ENCODE assay signal across 1 cellular context in the genomic region with DNA sequence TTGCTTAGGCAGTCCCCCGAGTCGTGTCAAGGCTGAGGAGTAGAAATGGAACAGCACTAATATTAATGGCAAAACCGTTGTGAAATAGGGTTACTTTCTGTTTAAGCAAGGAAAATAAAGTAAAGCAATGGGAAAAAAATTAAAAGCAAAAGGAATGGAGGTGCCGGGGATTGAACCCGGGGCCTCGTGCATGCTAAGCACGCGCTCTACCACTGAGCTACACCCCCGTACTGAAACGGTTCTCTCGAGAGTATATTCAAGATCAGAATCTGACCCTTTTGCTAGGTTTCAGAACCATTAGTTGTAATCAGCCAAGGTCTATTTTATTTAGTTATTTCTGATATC.
TF ChIP-seq lines count a peak whose summit lies in the region.

No MANE protein-coding gene starts in this region.

TF ChIP-seq in HepG2, 621 proteins besides CTCF, POLR2A, EP300 and RAD21 (continued from another document and continues in another):
- TF ChIP-seq, protein P1, sequence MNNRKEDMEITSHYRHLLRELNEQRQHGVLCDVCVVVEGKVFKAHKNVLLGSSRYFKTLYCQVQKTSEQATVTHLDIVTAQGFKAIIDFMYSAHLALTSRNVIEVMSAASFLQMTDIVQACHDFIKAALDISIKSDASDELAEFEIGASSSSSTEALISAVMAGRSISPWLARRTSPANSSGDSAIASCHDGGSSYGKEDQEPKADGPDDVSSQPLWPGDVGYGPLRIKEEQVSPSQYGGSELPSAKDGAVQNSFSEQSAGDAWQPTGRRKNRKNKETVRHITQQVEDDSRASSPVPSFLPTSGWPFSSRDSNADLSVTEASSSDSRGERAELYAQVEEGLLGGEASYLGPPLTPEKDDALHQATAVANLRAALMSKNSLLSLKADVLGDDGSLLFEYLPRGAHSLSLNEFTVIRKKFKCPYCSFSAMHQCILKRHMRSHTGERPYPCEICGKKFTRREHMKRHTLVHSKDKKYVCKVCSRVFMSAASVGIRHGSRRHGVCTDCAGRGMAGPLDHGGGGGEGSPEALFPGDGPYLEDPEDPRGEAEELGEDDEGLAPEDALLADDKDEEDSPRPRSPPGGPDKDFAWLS (CRISPR knock-in tag; IDR thresholded peaks at IDR 0.05; ENCODE audit: borderline replicate concordance) = no peak
- TF ChIP-seq, protein P2, sequence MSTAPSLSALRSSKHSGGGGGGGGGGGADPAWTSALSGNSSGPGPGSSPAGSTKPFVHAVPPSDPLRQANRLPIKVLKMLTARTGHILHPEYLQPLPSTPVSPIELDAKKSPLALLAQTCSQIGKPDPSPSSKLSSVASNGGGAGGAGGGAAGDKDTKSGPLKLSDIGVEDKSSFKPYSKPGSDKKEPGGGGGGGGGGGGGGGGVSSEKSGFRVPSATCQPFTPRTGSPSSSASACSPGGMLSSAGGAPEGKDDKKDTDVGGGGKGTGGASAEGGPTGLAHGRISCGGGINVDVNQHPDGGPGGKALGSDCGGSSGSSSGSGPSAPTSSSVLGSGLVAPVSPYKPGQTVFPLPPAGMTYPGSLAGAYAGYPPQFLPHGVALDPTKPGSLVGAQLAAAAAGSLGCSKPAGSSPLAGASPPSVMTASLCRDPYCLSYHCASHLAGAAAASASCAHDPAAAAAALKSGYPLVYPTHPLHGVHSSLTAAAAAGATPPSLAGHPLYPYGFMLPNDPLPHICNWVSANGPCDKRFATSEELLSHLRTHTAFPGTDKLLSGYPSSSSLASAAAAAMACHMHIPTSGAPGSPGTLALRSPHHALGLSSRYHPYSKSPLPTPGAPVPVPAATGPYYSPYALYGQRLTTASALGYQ (CRISPR knock-in tag; IDR thresholded peaks at IDR 0.05) = peak; percentile 56; the same call in 1 of the 2 replicates
- TF ChIP-seq SAFB2 (CRISPR knock-in tag; IDR thresholded peaks at IDR 0.05; ENCODE audit: borderline replicate concordance, low read depth) = no peak; the same call in 1 of the 2 replicates
- TF ChIP-seq ZNF567 (CRISPR knock-in tag; IDR thresholded peaks at IDR 0.05; ENCODE audit: borderline replicate concordance) = no peak
- TF ChIP-seq, protein P3, sequence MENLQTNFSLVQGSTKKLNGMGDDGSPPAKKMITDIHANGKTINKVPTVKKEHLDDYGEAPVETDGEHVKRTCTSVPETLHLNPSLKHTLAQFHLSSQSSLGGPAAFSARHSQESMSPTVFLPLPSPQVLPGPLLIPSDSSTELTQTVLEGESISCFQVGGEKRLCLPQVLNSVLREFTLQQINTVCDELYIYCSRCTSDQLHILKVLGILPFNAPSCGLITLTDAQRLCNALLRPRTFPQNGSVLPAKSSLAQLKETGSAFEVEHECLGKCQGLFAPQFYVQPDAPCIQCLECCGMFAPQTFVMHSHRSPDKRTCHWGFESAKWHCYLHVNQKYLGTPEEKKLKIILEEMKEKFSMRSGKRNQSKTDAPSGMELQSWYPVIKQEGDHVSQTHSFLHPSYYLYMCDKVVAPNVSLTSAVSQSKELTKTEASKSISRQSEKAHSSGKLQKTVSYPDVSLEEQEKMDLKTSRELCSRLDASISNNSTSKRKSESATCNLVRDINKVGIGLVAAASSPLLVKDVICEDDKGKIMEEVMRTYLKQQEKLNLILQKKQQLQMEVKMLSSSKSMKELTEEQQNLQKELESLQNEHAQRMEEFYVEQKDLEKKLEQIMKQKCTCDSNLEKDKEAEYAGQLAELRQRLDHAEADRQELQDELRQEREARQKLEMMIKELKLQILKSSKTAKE (CRISPR knock-in tag; IDR thresholded peaks at IDR 0.05; ENCODE audit: borderline replicate concordance) = no peak
- no peak for TF ChIP-seq GTF3A (CRISPR knock-in tag; conservative IDR thresholded peaks at IDR 0.05)
- TF ChIP-seq CENPX (CRISPR knock-in tag; IDR thresholded peaks at IDR 0.05) = no peak
- no peak for TF ChIP-seq SOX6 (IDR thresholded peaks at IDR 0.05)
- TF ChIP-seq SOX6 (CRISPR knock-in tag; IDR thresholded peaks at IDR 0.05) = no peak
- 0 out of 2 replicates have a peak, but pooled peaks have one; percentile 63 for TF ChIP-seq ZNF670 (CRISPR knock-in tag; IDR thresholded peaks at IDR 0.05; ENCODE audit: borderline replicate concordance)
- no peak for TF ChIP-seq TEAD2 (CRISPR knock-in tag; IDR thresholded peaks at IDR 0.05)
- TF ChIP-seq JDP2 (CRISPR knock-in tag; IDR thresholded peaks at IDR 0.05; ENCODE audit: borderline replicate concordance) = no peak
- no peak; the same call in 1 of the 2 replicates for TF ChIP-seq KLF11 (CRISPR knock-in tag; IDR thresholded peaks at IDR 0.05)
- TF ChIP-seq ZSCAN25 (CRISPR knock-in tag; IDR thresholded peaks at IDR 0.05) = no peak
- TF ChIP-seq ZNF850 (CRISPR knock-in tag; conservative IDR thresholded peaks at IDR 0.05) = no peak
- no peak for TF ChIP-seq CHD2 (IDR thresholded peaks at IDR 0.05; ENCODE audit: low read depth, low read length)
- TF ChIP-seq CBX2 (IDR thresholded peaks at IDR 0.05; ENCODE audit: low read depth, low read length) = no peak
- no peak for TF ChIP-seq CBX2 (CRISPR knock-in tag; IDR thresholded peaks at IDR 0.05; ENCODE audit: low read depth)
- no peak for TF ChIP-seq SALL1 (CRISPR knock-in tag; IDR thresholded peaks at IDR 0.05)
- TF ChIP-seq, protein P4, sequence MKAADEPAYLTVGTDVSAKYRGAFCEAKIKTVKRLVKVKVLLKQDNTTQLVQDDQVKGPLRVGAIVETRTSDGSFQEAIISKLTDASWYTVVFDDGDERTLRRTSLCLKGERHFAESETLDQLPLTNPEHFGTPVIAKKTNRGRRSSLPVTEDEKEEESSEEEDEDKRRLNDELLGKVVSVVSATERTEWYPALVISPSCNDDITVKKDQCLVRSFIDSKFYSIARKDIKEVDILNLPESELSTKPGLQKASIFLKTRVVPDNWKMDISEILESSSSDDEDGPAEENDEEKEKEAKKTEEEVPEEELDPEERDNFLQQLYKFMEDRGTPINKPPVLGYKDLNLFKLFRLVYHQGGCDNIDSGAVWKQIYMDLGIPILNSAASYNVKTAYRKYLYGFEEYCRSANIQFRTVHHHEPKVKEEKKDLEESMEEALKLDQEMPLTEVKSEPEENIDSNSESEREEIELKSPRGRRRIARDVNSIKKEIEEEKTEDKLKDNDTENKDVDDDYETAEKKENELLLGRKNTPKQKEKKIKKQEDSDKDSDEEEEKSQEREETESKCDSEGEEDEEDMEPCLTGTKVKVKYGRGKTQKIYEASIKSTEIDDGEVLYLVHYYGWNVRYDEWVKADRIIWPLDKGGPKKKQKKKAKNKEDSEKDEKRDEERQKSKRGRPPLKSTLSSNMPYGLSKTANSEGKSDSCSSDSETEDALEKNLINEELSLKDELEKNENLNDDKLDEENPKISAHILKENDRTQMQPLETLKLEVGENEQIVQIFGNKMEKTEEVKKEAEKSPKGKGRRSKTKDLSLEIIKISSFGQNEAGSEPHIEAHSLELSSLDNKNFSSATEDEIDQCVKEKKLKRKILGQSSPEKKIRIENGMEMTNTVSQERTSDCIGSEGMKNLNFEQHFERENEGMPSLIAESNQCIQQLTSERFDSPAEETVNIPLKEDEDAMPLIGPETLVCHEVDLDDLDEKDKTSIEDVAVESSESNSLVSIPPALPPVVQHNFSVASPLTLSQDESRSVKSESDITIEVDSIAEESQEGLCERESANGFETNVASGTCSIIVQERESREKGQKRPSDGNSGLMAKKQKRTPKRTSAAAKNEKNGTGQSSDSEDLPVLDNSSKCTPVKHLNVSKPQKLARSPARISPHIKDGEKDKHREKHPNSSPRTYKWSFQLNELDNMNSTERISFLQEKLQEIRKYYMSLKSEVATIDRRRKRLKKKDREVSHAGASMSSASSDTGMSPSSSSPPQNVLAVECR (CRISPR knock-in tag; IDR thresholded peaks at IDR 0.05; ENCODE audit: borderline replicate concordance) = no peak; the same call in 1 of the 2 replicates
- no peak for TF ChIP-seq SMYD3 (CRISPR knock-in tag; IDR thresholded peaks at IDR 0.05)
- peak; percentile 59; the same call in 1 of the 2 replicates for TF ChIP-seq CREM (IDR thresholded peaks at IDR 0.05)
- TF ChIP-seq CREM (CRISPR knock-in tag; IDR thresholded peaks at IDR 0.05) = no peak
- TF ChIP-seq ZNF496 (CRISPR knock-in tag; IDR thresholded peaks at IDR 0.05; ENCODE audit: insufficient replicate concordance) = no peak
- TF ChIP-seq ZNF543 (CRISPR knock-in tag; IDR thresholded peaks at IDR 0.05) = no peak
- no peak for TF ChIP-seq SPEN (CRISPR knock-in tag; IDR thresholded peaks at IDR 0.05; ENCODE audit: low read depth)
- TF ChIP-seq KDM5B (CRISPR knock-in tag; IDR thresholded peaks at IDR 0.05; ENCODE audit: borderline replicate concordance) = no peak
- no peak for TF ChIP-seq AGO1 (IDR thresholded peaks at IDR 0.05; ENCODE audit: low read depth, low read length, poor library complexity, severe bottlenecking)
- no peak for TF ChIP-seq SIX1 (CRISPR knock-in tag; IDR thresholded peaks at IDR 0.05; ENCODE audit: borderline replicate concordance)
- no peak for TF ChIP-seq ETV5 (CRISPR knock-in tag; IDR thresholded peaks at IDR 0.05; ENCODE audit: borderline replicate concordance)
- no peak for TF ChIP-seq ARHGAP35 (CRISPR knock-in tag; IDR thresholded peaks at IDR 0.05; ENCODE audit: borderline replicate concordance)
- no peak for TF ChIP-seq MIER2 (CRISPR knock-in tag; IDR thresholded peaks at IDR 0.05)
- TF ChIP-seq, protein P5, sequence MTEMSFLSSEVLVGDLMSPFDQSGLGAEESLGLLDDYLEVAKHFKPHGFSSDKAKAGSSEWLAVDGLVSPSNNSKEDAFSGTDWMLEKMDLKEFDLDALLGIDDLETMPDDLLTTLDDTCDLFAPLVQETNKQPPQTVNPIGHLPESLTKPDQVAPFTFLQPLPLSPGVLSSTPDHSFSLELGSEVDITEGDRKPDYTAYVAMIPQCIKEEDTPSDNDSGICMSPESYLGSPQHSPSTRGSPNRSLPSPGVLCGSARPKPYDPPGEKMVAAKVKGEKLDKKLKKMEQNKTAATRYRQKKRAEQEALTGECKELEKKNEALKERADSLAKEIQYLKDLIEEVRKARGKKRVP (CRISPR knock-in tag; IDR thresholded peaks at IDR 0.05) = peak in 1 of 2 experiments; percentile 53; a peak in 1 of 4 replicates
- no peak for TF ChIP-seq SMAD1 (CRISPR knock-in tag; IDR thresholded peaks at IDR 0.05; ENCODE audit: borderline replicate concordance, low read depth)
- no peak for TF ChIP-seq YEATS4 (CRISPR knock-in tag; IDR thresholded peaks at IDR 0.05; ENCODE audit: borderline replicate concordance)
- TF ChIP-seq PITX1 (CRISPR knock-in tag; IDR thresholded peaks at IDR 0.05) = no peak
- no peak for TF ChIP-seq ZNF225 (CRISPR knock-in tag; IDR thresholded peaks at IDR 0.05)
- TF ChIP-seq, protein P6, sequence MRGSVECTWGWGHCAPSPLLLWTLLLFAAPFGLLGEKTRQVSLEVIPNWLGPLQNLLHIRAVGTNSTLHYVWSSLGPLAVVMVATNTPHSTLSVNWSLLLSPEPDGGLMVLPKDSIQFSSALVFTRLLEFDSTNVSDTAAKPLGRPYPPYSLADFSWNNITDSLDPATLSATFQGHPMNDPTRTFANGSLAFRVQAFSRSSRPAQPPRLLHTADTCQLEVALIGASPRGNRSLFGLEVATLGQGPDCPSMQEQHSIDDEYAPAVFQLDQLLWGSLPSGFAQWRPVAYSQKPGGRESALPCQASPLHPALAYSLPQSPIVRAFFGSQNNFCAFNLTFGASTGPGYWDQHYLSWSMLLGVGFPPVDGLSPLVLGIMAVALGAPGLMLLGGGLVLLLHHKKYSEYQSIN (CRISPR knock-in tag; IDR thresholded peaks at IDR 0.05; ENCODE audit: borderline replicate concordance) = no peak
- TF ChIP-seq NR3C1 (CRISPR knock-in tag; IDR thresholded peaks at IDR 0.05) = no peak
- no peak for TF ChIP-seq CBFB (CRISPR knock-in tag; IDR thresholded peaks at IDR 0.05)
- no peak for TF ChIP-seq KDM4B (CRISPR knock-in tag; IDR thresholded peaks at IDR 0.05)
- TF ChIP-seq, protein P7, sequence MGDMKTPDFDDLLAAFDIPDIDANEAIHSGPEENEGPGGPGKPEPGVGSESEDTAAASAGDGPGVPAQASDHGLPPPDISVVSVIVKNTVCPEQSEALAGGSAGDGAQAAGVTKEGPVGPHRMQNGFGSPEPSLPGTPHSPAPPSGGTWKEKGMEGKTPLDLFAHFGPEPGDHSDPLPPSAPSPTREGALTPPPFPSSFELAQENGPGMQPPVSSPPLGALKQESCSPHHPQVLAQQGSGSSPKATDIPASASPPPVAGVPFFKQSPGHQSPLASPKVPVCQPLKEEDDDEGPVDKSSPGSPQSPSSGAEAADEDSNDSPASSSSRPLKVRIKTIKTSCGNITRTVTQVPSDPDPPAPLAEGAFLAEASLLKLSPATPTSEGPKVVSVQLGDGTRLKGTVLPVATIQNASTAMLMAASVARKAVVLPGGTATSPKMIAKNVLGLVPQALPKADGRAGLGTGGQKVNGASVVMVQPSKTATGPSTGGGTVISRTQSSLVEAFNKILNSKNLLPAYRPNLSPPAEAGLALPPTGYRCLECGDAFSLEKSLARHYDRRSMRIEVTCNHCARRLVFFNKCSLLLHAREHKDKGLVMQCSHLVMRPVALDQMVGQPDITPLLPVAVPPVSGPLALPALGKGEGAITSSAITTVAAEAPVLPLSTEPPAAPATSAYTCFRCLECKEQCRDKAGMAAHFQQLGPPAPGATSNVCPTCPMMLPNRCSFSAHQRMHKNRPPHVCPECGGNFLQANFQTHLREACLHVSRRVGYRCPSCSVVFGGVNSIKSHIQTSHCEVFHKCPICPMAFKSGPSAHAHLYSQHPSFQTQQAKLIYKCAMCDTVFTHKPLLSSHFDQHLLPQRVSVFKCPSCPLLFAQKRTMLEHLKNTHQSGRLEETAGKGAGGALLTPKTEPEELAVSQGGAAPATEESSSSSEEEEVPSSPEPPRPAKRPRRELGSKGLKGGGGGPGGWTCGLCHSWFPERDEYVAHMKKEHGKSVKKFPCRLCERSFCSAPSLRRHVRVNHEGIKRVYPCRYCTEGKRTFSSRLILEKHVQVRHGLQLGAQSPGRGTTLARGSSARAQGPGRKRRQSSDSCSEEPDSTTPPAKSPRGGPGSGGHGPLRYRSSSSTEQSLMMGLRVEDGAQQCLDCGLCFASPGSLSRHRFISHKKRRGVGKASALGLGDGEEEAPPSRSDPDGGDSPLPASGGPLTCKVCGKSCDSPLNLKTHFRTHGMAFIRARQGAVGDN (CRISPR knock-in tag; IDR thresholded peaks at IDR 0.05) = no peak
- TF ChIP-seq GABPA (IDR thresholded peaks at IDR 0.05; ENCODE audit: low read depth, low read length) = no peak
- TF ChIP-seq GABPA (CRISPR knock-in tag; IDR thresholded peaks at IDR 0.05; ENCODE audit: low read depth) = no peak
- TF ChIP-seq GLI4 (CRISPR knock-in tag; IDR thresholded peaks at IDR 0.05; ENCODE audit: borderline replicate concordance) = no peak
- TF ChIP-seq, protein P8, sequence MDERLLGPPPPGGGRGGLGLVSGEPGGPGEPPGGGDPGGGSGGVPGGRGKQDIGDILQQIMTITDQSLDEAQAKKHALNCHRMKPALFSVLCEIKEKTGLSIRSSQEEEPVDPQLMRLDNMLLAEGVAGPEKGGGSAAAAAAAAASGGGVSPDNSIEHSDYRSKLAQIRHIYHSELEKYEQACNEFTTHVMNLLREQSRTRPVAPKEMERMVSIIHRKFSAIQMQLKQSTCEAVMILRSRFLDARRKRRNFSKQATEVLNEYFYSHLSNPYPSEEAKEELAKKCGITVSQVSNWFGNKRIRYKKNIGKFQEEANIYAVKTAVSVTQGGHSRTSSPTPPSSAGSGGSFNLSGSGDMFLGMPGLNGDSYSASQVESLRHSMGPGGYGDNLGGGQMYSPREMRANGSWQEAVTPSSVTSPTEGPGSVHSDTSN (CRISPR knock-in tag; IDR thresholded peaks at IDR 0.05) = no peak
